Comparison of ENCODE assay signal across 8 cellular contexts in the genomic region with DNA sequence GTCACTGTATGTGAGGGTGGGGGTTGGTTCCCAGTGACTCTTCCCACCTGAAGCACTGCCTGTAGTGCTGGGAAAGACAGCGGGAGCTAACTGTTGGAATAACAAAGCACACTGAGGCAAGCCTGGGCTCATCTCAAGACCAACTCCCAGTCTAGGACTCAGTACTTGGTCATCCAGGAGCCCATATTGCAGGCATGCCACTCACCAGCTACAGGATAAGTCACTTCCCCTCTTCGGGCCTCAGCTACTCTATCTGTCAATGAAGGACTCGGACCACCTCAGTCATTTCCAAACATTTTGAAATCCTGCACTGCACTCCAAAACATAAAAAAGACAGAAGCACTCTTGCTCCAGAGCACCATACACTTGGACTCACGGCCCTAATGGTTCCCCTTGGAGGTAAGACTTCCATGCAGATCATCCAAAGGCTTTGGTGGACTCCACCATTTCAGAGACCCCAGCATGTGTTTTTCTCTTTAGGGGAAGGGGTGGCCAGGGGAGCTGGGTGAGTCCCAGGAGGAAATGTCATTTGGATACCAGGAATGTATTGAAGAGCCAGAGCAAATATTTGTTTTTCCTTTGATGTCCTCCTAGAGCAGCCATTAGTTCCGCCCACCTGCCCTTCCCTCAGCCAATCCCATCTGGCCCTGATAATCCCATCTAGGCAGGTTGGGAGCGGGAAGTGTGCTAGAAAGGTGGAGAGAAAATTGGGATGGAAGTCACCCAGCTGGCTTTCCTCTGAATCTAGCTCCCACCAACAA. TPM values are rescaled to one million over a fixed set of nuclear protein-coding genes. Genes with fewer than 3 reads are reported as not detected.
A peak's percentile ranks its signal among the peaks of the same experiment; 100 is the strongest.
DNase-seq lines count a peak whose midpoint lies in the region; ATAC-seq and TF ChIP-seq lines count a peak whose summit lies in the region.

No MANE protein-coding gene starts in this region.

- TF ChIP-seq POLR2A in transverse colon (IDR thresholded peaks at IDR 0.05) = no peak

- no peak for TF ChIP-seq CTCF in transverse colon (IDR thresholded peaks at IDR 0.05)

- no peaks in the 10 kb centered on the region for H3K27me3 Mint-ChIP-seq in activated naive CD4-positive, alpha-beta T cell treated with anti-CD3 and anti-CD28 coated beads for 36 hours (ENCODE audit: low read depth)
- no peaks in the 10 kb centered on the region for H3K27me3 Mint-ChIP-seq in T-helper 17 cell

- no peak for ATAC-seq in T-helper 17 cell

- peaks cover 10% of the 10 kb centered on the region for H3K36me3 Mint-ChIP-seq in activated naive CD4-positive, alpha-beta T cell treated with anti-CD3 and anti-CD28 coated beads for 36 hours (ENCODE audit: low read depth)
- H3K36me3 Mint-ChIP-seq in T-helper 17 cell (ENCODE audit: low read depth) = peaks cover 7% of the 10 kb centered on the region

- no peaks in the 10 kb centered on the region for H3K9me3 Mint-ChIP-seq in activated naive CD4-positive, alpha-beta T cell treated with anti-CD3 and anti-CD28 coated beads for 36 hours

- peak overlapping the region; percentile 98 for H3K4me3 Mint-ChIP-seq in activated naive CD4-positive, alpha-beta T cell treated with anti-CD3 and anti-CD28 coated beads for 36 hours
- H3K4me3 Mint-ChIP-seq in T-helper 17 cell = peak overlapping the region; percentile 98

- no peaks in the 10 kb centered on the region for H3K36me3 ChIP-seq in transverse colon

- peaks cover 46 to 75% (median 60%) of the 10 kb centered on the region in 4 donors for H3K4me1 ChIP-seq in transverse colon

- H3K4me1 Mint-ChIP-seq in activated naive CD4-positive, alpha-beta T cell treated with anti-CD3 and anti-CD28 coated beads for 36 hours (ENCODE audit: low read depth) = peaks cover 61% of the 10 kb centered on the region
- peaks cover 54% of the 10 kb centered on the region for H3K4me1 Mint-ChIP-seq in T-helper 17 cell

- H3K27ac Mint-ChIP-seq in activated naive CD4-positive, alpha-beta T cell treated with anti-CD3 and anti-CD28 coated beads for 36 hours = peak overlapping the region; percentile 93
- H3K27ac Mint-ChIP-seq in T-helper 17 cell = peak overlapping the region; percentile 95

- H3K27me3 ChIP-seq in transverse colon = no peaks in the 10 kb centered on the region

- intact Hi-C loops in activated naive CD4-positive, alpha-beta T cell treated with anti-CD3 and anti-CD28 coated beads for 36 hours (cut with micrococcal nuclease) = loop anchor here (5.0 to 10.0 kb wide), 3 partner anchors 456 to 1259 kb away; a partner anchor contains a TSS
- intact Hi-C loops in transverse colon (cut with DNase I; ENCODE audit: low total_unique reads) = no loop called here

- TF ChIP-seq EP300 in transverse colon (IDR thresholded peaks at IDR 0.05; ENCODE audit: low read depth) = no peak

- peak overlapping the region; percentile 84 to 93 (median 90) for H3K27ac ChIP-seq in transverse colon

- H3K4me3 ChIP-seq in transverse colon = peak overlapping the region in 3 of 4 donors; percentile 8 to 43 (median 24)

- DNase-seq in activated naive CD4-positive, alpha-beta T cell treated with anti-CD3 and anti-CD28 coated beads for 36 hours = no peak
- no peak for DNase-seq in activated naive CD4-positive, alpha-beta T cell treated with Interleukin-2 at 50 U/mL for 16 hours
- DNase-seq in T-helper 17 cell (no peak), iPS-NIHi7 (ENCODE audit: extremely low spot score) (peak; percentile 40), transverse colon (peak; percentile 54), UCSD-AML1 (lab: John Stamatoyannopoulos, UW; ENCODE audit: unreplicated experiment) (no peak), epidermal melanocyte (ENCODE audit: insufficient read length, low spot score) (no peak)
- DNase-seq in activated CD4-positive, alpha-beta T cell treated with anti-CD3 and anti-CD28 coated beads for 1 hour = no peak

- CTCF ChIA-PET in activated naive CD4-positive, alpha-beta T cell treated with anti-CD3 and anti-CD28 coated beads for 36 hours (lab: Charles Lee) = interaction anchor here (1.0 to 23.5 kb wide), 10 partner anchors 7 to 177 kb away, joined by 3 to 948 read pairs (median 4); no protein-coding TSS in a partner anchor

- in situ Hi-C loops in transverse colon (cut with MboI; ENCODE audit: low pct_ligation_motif_present in 1 of 4, low pct_unique_long_range_greater_than_20kb in 1 of 4, low sequenced_read_pairs in 3 of 4) = no loop called here

- no peaks in the 10 kb centered on the region for H3K9me3 ChIP-seq in T-helper 17 cell (ENCODE audit: control insufficient read depth, low read length, poor library complexity, severe bottlenecking)
- no peaks in the 10 kb centered on the region for H3K9me3 ChIP-seq in transverse colon

- 53 to 75% methylated on average over 2 to 6 of the region's 6 CpGs for WGBS in transverse colon (ENCODE audit: low coverage in 1 of 2), 2 donors

RNA-seq across cellular contexts. Expression of a gene that starts 3.1 kb away (rescaled TPM):
- total RNA-seq in activated naive CD4-positive, alpha-beta T cell treated with anti-CD3 and anti-CD28 coated beads for 36 hours = 10 to 100 TPM; 11.2 to 12.2 TPM
- total RNA-seq in T-helper 17 cell = 1 to 10 TPM; 5.1 to 8.6 TPM
- 10 to 100 TPM; 12.5 to 46.8 (median 24.4) TPM for total RNA-seq in transverse colon

RNA-seq across cellular contexts. Expression of a gene that starts 38.3 kb away (rescaled TPM):
- total RNA-seq in activated naive CD4-positive, alpha-beta T cell treated with anti-CD3 and anti-CD28 coated beads for 36 hours = not detected
- not detected for total RNA-seq in T-helper 17 cell
- under 1 TPM in 2 of 4 donors, not detected in 2; 0.32 to 0.41 TPM for total RNA-seq in transverse colon

Comparison
In these comparisons a context has a peak if more than half of its experiments do, and no peak if none do; other contexts are left out.
1. DNase-seq: peak in iPS-NIHi7 (single experiment) and transverse colon (single experiment); none in activated naive CD4-positive, alpha-beta T cell treated with anti-CD3 and anti-CD28 coated beads for 36 hours (single experiment), activated naive CD4-positive, alpha-beta T cell treated with Interleukin-2 at 50 U/mL for 16 hours (single experiment), T-helper 17 cell (0 of 3), UCSD-AML1 (single experiment), activated CD4-positive, alpha-beta T cell treated with anti-CD3 and anti-CD28 coated beads for 1 hour (single experiment) and epidermal melanocyte (single experiment).